In genomic region chr3:69197455-69197854, GRCh38 we compare ENCODE assay signal across 1 cellular context.
TF ChIP-seq lines count a peak whose summit lies in the region.

No MANE protein-coding gene starts in this region.

TF ChIP-seq in GM23338, 12 proteins besides CTCF, POLR2A, EP300 and RAD21 (continued from another document):
- TF ChIP-seq, protein P1, sequence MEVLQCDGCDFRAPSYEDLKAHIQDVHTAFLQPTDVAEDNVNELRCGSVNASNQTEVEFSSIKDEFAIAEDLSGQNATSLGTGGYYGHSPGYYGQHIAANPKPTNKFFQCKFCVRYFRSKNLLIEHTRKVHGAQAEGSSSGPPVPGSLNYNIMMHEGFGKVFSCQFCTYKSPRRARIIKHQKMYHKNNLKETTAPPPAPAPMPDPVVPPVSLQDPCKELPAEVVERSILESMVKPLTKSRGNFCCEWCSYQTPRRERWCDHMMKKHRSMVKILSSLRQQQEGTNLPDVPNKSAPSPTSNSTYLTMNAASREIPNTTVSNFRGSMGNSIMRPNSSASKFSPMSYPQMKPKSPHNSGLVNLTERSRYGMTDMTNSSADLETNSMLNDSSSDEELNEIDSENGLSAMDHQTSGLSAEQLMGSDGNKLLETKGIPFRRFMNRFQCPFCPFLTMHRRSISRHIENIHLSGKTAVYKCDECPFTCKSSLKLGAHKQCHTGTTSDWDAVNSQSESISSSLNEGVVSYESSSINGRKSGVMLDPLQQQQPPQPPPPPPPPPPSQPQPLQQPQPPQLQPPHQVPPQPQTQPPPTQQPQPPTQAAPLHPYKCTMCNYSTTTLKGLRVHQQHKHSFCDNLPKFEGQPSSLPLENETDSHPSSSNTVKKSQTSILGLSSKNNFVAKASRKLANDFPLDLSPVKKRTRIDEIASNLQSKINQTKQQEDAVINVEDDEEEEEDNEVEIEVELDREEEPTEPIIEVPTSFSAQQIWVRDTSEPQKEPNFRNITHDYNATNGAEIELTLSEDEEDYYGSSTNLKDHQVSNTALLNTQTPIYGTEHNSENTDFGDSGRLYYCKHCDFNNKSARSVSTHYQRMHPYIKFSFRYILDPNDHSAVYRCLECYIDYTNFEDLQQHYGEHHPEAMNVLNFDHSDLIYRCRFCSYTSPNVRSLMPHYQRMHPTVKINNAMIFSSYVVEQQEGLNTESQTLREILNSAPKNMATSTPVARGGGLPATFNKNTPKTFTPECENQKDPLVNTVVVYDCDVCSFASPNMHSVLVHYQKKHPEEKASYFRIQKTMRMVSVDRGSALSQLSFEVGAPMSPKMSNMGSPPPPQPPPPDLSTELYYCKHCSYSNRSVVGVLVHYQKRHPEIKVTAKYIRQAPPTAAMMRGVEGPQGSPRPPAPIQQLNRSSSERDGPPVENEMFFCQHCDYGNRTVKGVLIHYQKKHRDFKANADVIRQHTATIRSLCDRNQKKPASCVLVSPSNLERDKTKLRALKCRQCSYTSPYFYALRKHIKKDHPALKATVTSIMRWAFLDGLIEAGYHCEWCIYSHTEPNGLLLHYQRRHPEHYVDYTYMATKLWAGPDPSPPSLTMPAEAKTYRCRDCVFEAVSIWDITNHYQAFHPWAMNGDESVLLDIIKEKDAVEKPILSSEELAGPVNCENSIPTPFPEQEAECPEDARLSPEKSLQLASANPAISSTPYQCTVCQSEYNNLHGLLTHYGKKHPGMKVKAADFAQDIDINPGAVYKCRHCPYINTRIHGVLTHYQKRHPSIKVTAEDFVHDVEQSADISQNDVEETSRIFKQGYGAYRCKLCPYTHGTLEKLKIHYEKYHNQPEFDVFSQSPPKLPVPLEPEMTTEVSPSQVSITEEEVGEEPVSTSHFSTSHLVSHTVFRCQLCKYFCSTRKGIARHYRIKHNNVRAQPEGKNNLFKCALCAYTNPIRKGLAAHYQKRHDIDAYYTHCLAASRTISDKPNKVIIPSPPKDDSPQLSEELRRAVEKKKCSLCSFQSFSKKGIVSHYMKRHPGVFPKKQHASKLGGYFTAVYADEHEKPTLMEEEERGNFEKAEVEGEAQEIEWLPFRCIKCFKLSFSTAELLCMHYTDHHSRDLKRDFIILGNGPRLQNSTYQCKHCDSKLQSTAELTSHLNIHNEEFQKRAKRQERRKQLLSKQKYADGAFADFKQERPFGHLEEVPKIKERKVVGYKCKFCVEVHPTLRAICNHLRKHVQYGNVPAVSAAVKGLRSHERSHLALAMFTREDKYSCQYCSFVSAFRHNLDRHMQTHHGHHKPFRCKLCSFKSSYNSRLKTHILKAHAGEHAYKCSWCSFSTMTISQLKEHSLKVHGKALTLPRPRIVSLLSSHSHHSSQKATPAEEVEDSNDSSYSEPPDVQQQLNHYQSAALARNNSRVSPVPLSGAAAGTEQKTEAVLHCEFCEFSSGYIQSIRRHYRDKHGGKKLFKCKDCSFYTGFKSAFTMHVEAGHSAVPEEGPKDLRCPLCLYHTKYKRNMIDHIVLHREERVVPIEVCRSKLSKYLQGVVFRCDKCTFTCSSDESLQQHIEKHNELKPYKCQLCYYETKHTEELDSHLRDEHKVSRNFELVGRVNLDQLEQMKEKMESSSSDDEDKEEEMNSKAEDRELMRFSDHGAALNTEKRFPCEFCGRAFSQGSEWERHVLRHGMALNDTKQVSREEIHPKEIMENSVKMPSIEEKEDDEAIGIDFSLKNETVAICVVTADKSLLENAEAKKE (CRISPR knock-in tag; IDR thresholded peaks at IDR 0.05) = no peak
- TF ChIP-seq CREB1 (CRISPR knock-in tag; IDR thresholded peaks at IDR 0.05; ENCODE audit: low read depth) (no peak), ZNF331 (CRISPR knock-in tag; IDR thresholded peaks at IDR 0.05; ENCODE audit: low read depth) (no peak), STAT1 (IDR thresholded peaks at IDR 0.05; ENCODE audit: unreplicated experiment) (no peak), JUNB (IDR thresholded peaks at IDR 0.05; ENCODE audit: unreplicated experiment) (no peak), EZH2phosphoT487 (IDR thresholded peaks at IDR 0.05; ENCODE audit: unreplicated experiment) (no peak), NANOG (IDR thresholded peaks at IDR 0.05; ENCODE audit: borderline replicate concordance) (no peak)
TF ChIP-seq in GM23338: peak in this region for 0.
